In genomic region chr2:214810670-214811069, GRCh38 we compare ENCODE assay signal across 8 cellular contexts. TPM values are rescaled to one million over a fixed set of nuclear protein-coding genes. Genes with fewer than 3 reads are reported as not detected.
DNase-seq lines count a peak whose midpoint lies in the region; ATAC-seq, FAIRE-seq and TF ChIP-seq lines count a peak whose summit lies in the region.

No MANE protein-coding gene starts in this region.

- no peaks in the 10 kb centered on the region for H3K27me3 ChIP-seq in keratinocyte (ENCODE audit: control insufficient read depth, extremely low read depth, insufficient read depth, low read length)
- H3K27me3 ChIP-seq in tibial nerve, result no peaks in the 10 kb centered on the region

- no peak for TF ChIP-seq CTCF in keratinocyte (optimal IDR thresholded peaks at IDR 0.05 in 1 of 3, IDR thresholded peaks at IDR 0.05 in 1 of 3, conservative IDR thresholded peaks at IDR 0.05 in 1 of 3; ENCODE audit: extremely low read depth in 1 of 3, insufficient read depth in 2 of 3, low read length in 3 of 3)
- no peak for TF ChIP-seq CTCF in tibial nerve (IDR thresholded peaks at IDR 0.05)

- no peak for ATAC-seq in activated T-helper 17 cell treated with anti-CD3 and anti-CD28 coated beads, Interleukin-2, amount 50 U/mL, for 72 hours (replicated peaks)
- ATAC-seq in left lobe of liver, result no peak

- no peaks in the 10 kb centered on the region for H3K9me3 Mint-ChIP-seq in activated T-cell treated with anti-CD3 and anti-CD28 coated beads, Interleukin-2, amount 50 U/mL, for 24 hours
- no peaks in the 10 kb centered on the region for H3K9me3 Mint-ChIP-seq in activated T-helper 17 cell treated with anti-CD3 and anti-CD28 coated beads, Interleukin-2, amount 50 U/mL, for 72 hours

- H3K9me3 ChIP-seq in keratinocyte (ENCODE audit: control insufficient read depth, low read depth, low read length) (no peaks in the 10 kb centered on the region), tibial nerve (no peaks in the 10 kb centered on the region)

- TF ChIP-seq EP300 in tibial nerve (IDR thresholded peaks at IDR 0.05), result no peak

- H3K4me3 Mint-ChIP-seq in activated T-cell treated with anti-CD3 and anti-CD28 coated beads, Interleukin-2, amount 50 U/mL, for 24 hours, result peak overlapping the region; percentile 96
- peak overlapping the region; percentile 94 for H3K4me3 Mint-ChIP-seq in activated T-helper 17 cell treated with anti-CD3 and anti-CD28 coated beads, Interleukin-2, amount 50 U/mL, for 72 hours

- H3K4me1 ChIP-seq in keratinocyte (ENCODE audit: control insufficient read depth, extremely low read depth, insufficient read depth, low read length) (peaks cover 21% of the 10 kb centered on the region), tibial nerve (peaks cover 0 to 23% (median 3%) of the 10 kb centered on the region in 4 donors)

- peaks cover 9% of the 10 kb centered on the region for H3K27me3 Mint-ChIP-seq in activated T-cell treated with anti-CD3 and anti-CD28 coated beads, Interleukin-2, amount 50 U/mL, for 24 hours
- no peaks in the 10 kb centered on the region for H3K27me3 Mint-ChIP-seq in activated T-helper 17 cell treated with anti-CD3 and anti-CD28 coated beads, Interleukin-2, amount 50 U/mL, for 72 hours

- H3K36me3 Mint-ChIP-seq in activated T-cell treated with anti-CD3 and anti-CD28 coated beads, Interleukin-2, amount 50 U/mL, for 24 hours (ENCODE audit: low read depth), result peaks cover 32% of the 10 kb centered on the region
- no peaks in the 10 kb centered on the region for H3K36me3 Mint-ChIP-seq in activated T-helper 17 cell treated with anti-CD3 and anti-CD28 coated beads, Interleukin-2, amount 50 U/mL, for 72 hours (ENCODE audit: low read depth)

- H3K36me3 ChIP-seq in keratinocyte (ENCODE audit: control insufficient read depth in 2 of 2, extremely low read depth in 1 of 2, insufficient read depth in 2 of 2, low read length in 2 of 2) (peaks cover 0 to 3% of the 10 kb centered on the region in 2 experiments), tibial nerve (no peaks in the 10 kb centered on the region)

- H3K27ac Mint-ChIP-seq in activated T-cell treated with anti-CD3 and anti-CD28 coated beads, Interleukin-2, amount 50 U/mL, for 24 hours, result peak overlapping the region; percentile 1
- peak overlapping the region; percentile 47 for H3K27ac Mint-ChIP-seq in activated T-helper 17 cell treated with anti-CD3 and anti-CD28 coated beads, Interleukin-2, amount 50 U/mL, for 72 hours

- H2AFZ ChIP-seq in keratinocyte (ENCODE audit: control insufficient read depth, low read length), result peak overlapping the region; percentile 97

- no peak for DNase-seq in activated T-cell treated with anti-CD3 and anti-CD28 coated beads, Interleukin-2, amount 50 U/mL, for 24 hours
- no peak for DNase-seq in activated T-cell treated with anti-CD3 and anti-CD28 coated beads for 4 hours
- DNase-seq in keratinocyte (ENCODE audit: low read depth, low spot score), result no peak
- DNase-seq in tibial nerve (ENCODE audit: low spot score in 2 of 2), result no peak
- DNase-seq in caudate nucleus (lab: John Stamatoyannopoulos, UW), result no peak
- DNase-seq in GF-D8 (lab: John Stamatoyannopoulos, UW), result no peak
- no peak for DNase-seq in left lobe of liver (ENCODE audit: low spot score)

- no peaks in the 10 kb centered on the region for H4K20me1 ChIP-seq in keratinocyte (ENCODE audit: control insufficient read depth, extremely low read depth, insufficient read depth, low read length)

- dilution Hi-C loops in keratinocyte (cut with MboI; ENCODE audit: extremely low pct_ligation_motif_present, low sequenced_read_pairs), result no loop called here

- peaks cover 27% of the 10 kb centered on the region for H3K4me1 Mint-ChIP-seq in activated T-cell treated with anti-CD3 and anti-CD28 coated beads, Interleukin-2, amount 50 U/mL, for 24 hours (ENCODE audit: low read depth)
- peaks cover 13% of the 10 kb centered on the region for H3K4me1 Mint-ChIP-seq in activated T-helper 17 cell treated with anti-CD3 and anti-CD28 coated beads, Interleukin-2, amount 50 U/mL, for 72 hours

- peak overlapping the region; percentile 71 to 87 (median 79) for H3K4me3 ChIP-seq in keratinocyte (ENCODE audit: control insufficient read depth in 2 of 3, extremely low read depth in 1 of 3, insufficient read depth in 2 of 3, low read depth in 1 of 3, low read length in 3 of 3)
- peak overlapping the region in 3 of 4 donors; percentile 75 to 83 (median 80) for H3K4me3 ChIP-seq in tibial nerve

- H3K4me2 ChIP-seq in keratinocyte (ENCODE audit: control insufficient read depth, extremely low read depth, insufficient read depth, low read depth, low read length), result peak overlapping the region; percentile 99

- H3K79me2 ChIP-seq in keratinocyte (ENCODE audit: control insufficient read depth, insufficient read depth, low read length), result peaks cover 27% of the 10 kb centered on the region

- no peaks in the 10 kb centered on the region for H3K9me1 ChIP-seq in keratinocyte (ENCODE audit: control insufficient read depth, extremely low read depth, insufficient read depth, low read length)

- peak overlapping the region; percentile 92 for H3K27ac ChIP-seq in keratinocyte (ENCODE audit: control insufficient read depth, insufficient read depth, low read length)
- H3K27ac ChIP-seq in tibial nerve, result peak overlapping the region in 3 of 4 donors; percentile 85 to 95 (median 92)
- no peak overlapping the region for H3K27ac ChIP-seq in caudate nucleus (ENCODE audit: low read depth, low read length)

- TF ChIP-seq POLR2A in tibial nerve (IDR thresholded peaks at IDR 0.05), result no peak

- WGBS in tibial nerve, 2 donors, result 62 to 63% methylated on average over 15 of the region's 15 CpGs

- no peak for FAIRE-seq in keratinocyte (lab: Jason Lieb, UNC)

- H3K9ac ChIP-seq in keratinocyte (ENCODE audit: control insufficient read depth, extremely low read depth, insufficient read depth, low read length), result peak overlapping the region; percentile 89

RNA-seq across cellular contexts. Expression of gene BARD1, which starts 1.2 kb away (rescaled TPM):
- 10 to 100 TPM; 22.3 to 30.8 TPM for total RNA-seq in activated T-helper 17 cell treated with anti-CD3 and anti-CD28 coated beads, Interleukin-2, amount 50 U/mL, for 72 hours
- 1.7 to 4.6 TPM (median 3.6 TPM) in 3 replicates for polyA plus RNA-seq in keratinocyte
- 1.6 TPM for polyA plus RNA-seq in keratinocyte (2011; ENCODE audit: low read depth)
- polyA plus RNA-seq in keratinocyte (2011; cell fraction: cytosol; rRNA removed), result 0.75 and 1.4 TPM in 2 replicates
- polyA plus RNA-seq in keratinocyte (2011; cell fraction: nucleus; rRNA removed), result 1.7 and 3.2 TPM in 2 replicates
- polyA plus RNA-seq in keratinocyte (2012; ENCODE audit: low replicate concordance), result 0.62 and 9.1 TPM in 2 replicates
- 5.5 to 24.7 TPM (median 7.3 TPM) in 3 replicates for polyA minus RNA-seq in keratinocyte
- polyA minus RNA-seq in keratinocyte (2011; cell fraction: cytosol; rRNA and poly(A)+ RNA removed), result 10.9 TPM
- polyA minus RNA-seq in keratinocyte (2011; cell fraction: nucleus; rRNA and poly(A)+ RNA removed), result 5.9 and 7.1 TPM in 2 replicates
- total RNA-seq in tibial nerve (10 to 100 TPM; 11.1 to 16.0 (median 11.1) TPM), left lobe of liver (0.83 TPM)
